9 cellular contexts compared by ENCODE assay signal in the genomic region with DNA sequence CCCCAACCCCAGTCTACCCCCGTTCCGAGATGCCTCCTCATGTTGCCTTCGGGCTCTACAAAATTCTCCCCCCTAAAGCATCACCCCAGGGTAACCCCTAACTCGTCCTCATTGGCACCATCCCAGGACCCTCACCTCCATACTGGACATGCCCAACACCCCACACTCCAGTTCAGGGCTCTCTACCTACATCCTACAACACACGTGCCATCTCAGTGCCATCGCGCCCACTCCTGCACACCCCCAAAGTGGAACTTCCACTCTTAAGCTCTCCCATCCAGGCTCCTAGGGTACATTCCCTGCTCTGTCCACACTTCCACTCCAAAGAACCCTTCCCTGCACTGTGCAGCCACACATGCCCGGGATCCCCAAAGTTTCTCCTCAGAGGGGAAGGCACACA. TPM values are rescaled to one million over a fixed set of nuclear protein-coding genes. Genes with fewer than 3 reads are reported as not detected.
DNase-seq lines count a peak whose midpoint lies in the region; ATAC-seq and TF ChIP-seq lines count a peak whose summit lies in the region.
"Had no signal": no experiment of that assay in that cellular context is flagged by ENCODE, and none has a peak within 500 bp of the region (broad histone marks: within the 10 kb centered on the region; RNA-seq: fewer than 3 reads in every experiment).

No MANE protein-coding gene starts in this region.

- peaks cover 9% of the 10 kb centered on the region for H3K4me1 ChIP-seq in iPS-18a (ENCODE audit: control insufficient read depth, low read depth, low read length)

- no peak for ATAC-seq in activated naive CD4-positive, alpha-beta T cell treated with anti-CD3 and anti-CD28 coated beads, Interleukin-2, amount 50 U/mL, for 72 hours
- ATAC-seq in stimulated activated memory B cell treated with anti-CD40 and anti-IgM and Interleukin-4, amounts not matched to agents 10 μg/mL and 1 μg/mL and 100 μg/mL, for 72 hours, result no peak

- H3K9me3 ChIP-seq in iPS-18a (ENCODE audit: control insufficient read depth, low read depth, low read length), result no peaks in the 10 kb centered on the region

- H3K4me1 Mint-ChIP-seq in stimulated activated memory B cell treated with anti-CD40 and anti-IgM and Interleukin-4, amounts not matched to agents 10 μg/mL and 1 μg/mL and 100 μg/mL, for 72 hours, result peaks cover 79% of the 10 kb centered on the region

- peak overlapping the region; percentile 89 for H3K4me3 Mint-ChIP-seq in stimulated activated memory B cell treated with anti-CD40 and anti-IgM and Interleukin-4, amounts not matched to agents 10 μg/mL and 1 μg/mL and 100 μg/mL, for 72 hours

- peaks cover 9% of the 10 kb centered on the region for H3K36me3 ChIP-seq in iPS-18a (ENCODE audit: control insufficient read depth, low read depth, low read length)

- no peak for TF ChIP-seq CTCF in HL-60 (IDR thresholded peaks at IDR 0.05; ENCODE audit: insufficient read depth, low read length)

- peak overlapping the region; percentile 68 for H3K27ac ChIP-seq in HL-60 (replicated peaks)
- H3K27ac ChIP-seq in iPS-18a (ENCODE audit: low read length), result peak overlapping the region; percentile 24

- peak overlapping the region; percentile 71 for H3K4me3 ChIP-seq in HL-60 (replicated peaks; ENCODE audit: insufficient read depth, low read length)
- H3K4me3 ChIP-seq in iPS-18a (ENCODE audit: low read length), result peak overlapping the region; percentile 94

- no peaks in the 10 kb centered on the region for H3K27me3 Mint-ChIP-seq in stimulated activated memory B cell treated with anti-CD40 and anti-IgM and Interleukin-4, amounts not matched to agents 10 μg/mL and 1 μg/mL and 100 μg/mL, for 72 hours

- H3K36me3 Mint-ChIP-seq in activated naive CD4-positive, alpha-beta T cell treated with anti-CD3 and anti-CD28 coated beads, Interleukin-2, amount 50 U/mL, for 72 hours, result peaks cover 12 to 13% of the 10 kb centered on the region in 2 donors
- peaks cover 19% of the 10 kb centered on the region for H3K36me3 Mint-ChIP-seq in stimulated activated memory B cell treated with anti-CD40 and anti-IgM and Interleukin-4, amounts not matched to agents 10 μg/mL and 1 μg/mL and 100 μg/mL, for 72 hours

- DNase-seq in HL-60 (ENCODE audit: low read depth in 1 of 2, low spot score in 1 of 2), result no peak
- no peak for DNase-seq in activated naive CD4-positive, alpha-beta T cell treated with anti-CD3 and anti-CD28 coated beads, Interleukin-2, amount 50 U/mL, for 72 hours (ENCODE audit: low spot score in 2 of 2)
- DNase-seq in dedifferentiated amniotic fluid mesenchymal stem cell (ENCODE audit: extremely low spot score), result no peak
- no peak for DNase-seq in NCI-H69 (lab: John Stamatoyannopoulos, UW)
- no peak for DNase-seq in GM19240 (ENCODE audit: insufficient read length, low spot score)
- DNase-seq in NCI-H2171 treated with DMSO at 0.1 percent for 48 hours (lab: John Stamatoyannopoulos, UW), result no peak
- DNase-seq: activated gamma-delta T cell treated with Interleukin-2 at 50 U/mL for 16 hours had no signal

- H3K9ac ChIP-seq in iPS-18a (ENCODE audit: low read length), result peak overlapping the region; percentile 85

- H3K27ac Mint-ChIP-seq in activated naive CD4-positive, alpha-beta T cell treated with anti-CD3 and anti-CD28 coated beads, Interleukin-2, amount 50 U/mL, for 72 hours, result peak overlapping the region; percentile 96 to 99
- peak overlapping the region; percentile 83 for H3K27ac Mint-ChIP-seq in stimulated activated memory B cell treated with anti-CD40 and anti-IgM and Interleukin-4, amounts not matched to agents 10 μg/mL and 1 μg/mL and 100 μg/mL, for 72 hours

- H3K27me3 ChIP-seq in HL-60 (ENCODE audit: insufficient read depth, poor library complexity, severe bottlenecking) (no peaks in the 10 kb centered on the region), iPS-18a (ENCODE audit: control insufficient read depth, insufficient read depth, low read length) (no peaks in the 10 kb centered on the region)

- no peaks in the 10 kb centered on the region for H3K9me3 Mint-ChIP-seq in activated naive CD4-positive, alpha-beta T cell treated with anti-CD3 and anti-CD28 coated beads, Interleukin-2, amount 50 U/mL, for 72 hours
- H3K9me3 Mint-ChIP-seq in stimulated activated memory B cell treated with anti-CD40 and anti-IgM and Interleukin-4, amounts not matched to agents 10 μg/mL and 1 μg/mL and 100 μg/mL, for 72 hours, result no peaks in the 10 kb centered on the region

RNA-seq across cellular contexts. Expression of a gene that starts 0.8 kb away (rescaled TPM):
- 1 to 10 TPM; 2.8 to 9.7 TPM for total RNA-seq in activated naive CD4-positive, alpha-beta T cell treated with anti-CD3 and anti-CD28 coated beads, Interleukin-2, amount 50 U/mL, for 72 hours

RNA-seq across cellular contexts. Expression of a gene that starts 1.2 kb away (rescaled TPM):
- total RNA-seq in activated naive CD4-positive, alpha-beta T cell treated with anti-CD3 and anti-CD28 coated beads, Interleukin-2, amount 50 U/mL, for 72 hours, result 100 to 1,000 TPM in 1 of 2 donors, 10 to 100 TPM in 1; 67.3 to 117 TPM

RNA-seq across cellular contexts. Expression of a gene that starts 28.1 kb away (rescaled TPM):
- total RNA-seq in activated naive CD4-positive, alpha-beta T cell treated with anti-CD3 and anti-CD28 coated beads, Interleukin-2, amount 50 U/mL, for 72 hours, result 100 to 1,000 TPM in 1 of 2 donors, 10 to 100 TPM in 1; 76.8 to 129 TPM

RNA-seq across cellular contexts. Expression of a gene that starts 43.4 kb away (rescaled TPM):
- 100 to 1,000 TPM in 1 of 2 donors, 10 to 100 TPM in 1; 99.3 to 159 TPM for total RNA-seq in activated naive CD4-positive, alpha-beta T cell treated with anti-CD3 and anti-CD28 coated beads, Interleukin-2, amount 50 U/mL, for 72 hours
